ENCODE assay signal across 14 cellular contexts in genomic region chr20:33575302-33575701, GRCh38.
DNase-seq lines count a peak whose midpoint lies in the region; ATAC-seq and TF ChIP-seq lines count a peak whose summit lies in the region.
"Had no signal": no experiment of that assay in that cellular context is flagged by ENCODE, and none has a peak within 500 bp of the region (broad histone marks: within the 10 kb centered on the region; RNA-seq: fewer than 3 reads in every experiment).

No MANE protein-coding gene starts in this region.

- no peak for TF ChIP-seq CTCF in fibroblast of pulmonary artery (IDR thresholded peaks at IDR 0.05; ENCODE audit: low read length, missing control alignments)
- TF ChIP-seq CTCF in omental fat pad (IDR thresholded peaks at IDR 0.05) = no peak

- no peak overlapping the region for H3K9ac ChIP-seq in SK-N-MC (ENCODE audit: insufficient read length)

- no peaks in the 10 kb centered on the region for H3K4me1 ChIP-seq in right cardiac atrium (ENCODE audit: control insufficient read depth, insufficient read depth, low read length)
- H3K4me1 ChIP-seq: HAP-1 had no signal

- WGBS in right cardiac atrium = 45% methylated on average over 3 of the region's 3 CpGs

- ATAC-seq in right cardiac atrium (peak in 1 of 2 donors; percentile 18), Right ventricle myocardium inferior (no peak), omental fat pad (ENCODE audit: low FRiP score) (peak; percentile 45), GM18873 (IDR thresholded peaks at IDR 0.05; ENCODE audit: low FRiP score, unreplicated experiment) (no peak)
- ATAC-seq: HepG2 had no signal

- no peak overlapping the region for H3K4me3 ChIP-seq in right cardiac atrium (ENCODE audit: low read length)
- H3K4me3 ChIP-seq in SK-N-MC = no peak overlapping the region
- H3K4me3 ChIP-seq in fibroblast of pulmonary artery (replicated peaks; ENCODE audit: low read depth, low read length) = no peak overlapping the region
- H3K4me3 ChIP-seq: HAP-1 had no signal

- DNase-seq in right cardiac atrium = peak in 2 of 3 donors; percentile 34 to 62
- DNase-seq in Right ventricle myocardium inferior (ENCODE audit: missing footprints) = no peak
- DNase-seq in SK-N-MC (ENCODE audit: low read depth, low spot score) = no peak
- DNase-seq in fibroblast of pulmonary artery (ENCODE audit: low read depth) = peak; percentile 42
- no peak for DNase-seq in omental fat pad (ENCODE audit: low spot score)
- DNase-seq in cardiac septum (ENCODE audit: low spot score) = no peak
- no peak for DNase-seq in ureter (ENCODE audit: low spot score)
- DNase-seq: CD4-positive, alpha-beta memory T cell; DND-41; GDM1 had no signal

- intact Hi-C loops in right cardiac atrium (cut with DNase I) = no loop called here
- intact Hi-C loops in Right ventricle myocardium inferior (cut with DNase I) = no loop called here
- intact Hi-C loops in cardiac septum (cut with DNase I) = no loop called here

- no peaks in the 10 kb centered on the region for H3K27me3 ChIP-seq in right cardiac atrium (ENCODE audit: control insufficient read depth, insufficient read depth)

- no peaks in the 10 kb centered on the region for H3K36me3 ChIP-seq in SK-N-MC (ENCODE audit: insufficient read depth, low read length)
- H3K36me3 ChIP-seq: HAP-1 had no signal

- no peaks in the 10 kb centered on the region for H3K9me3 ChIP-seq in right cardiac atrium (ENCODE audit: control insufficient read depth, low read length)
- no peaks in the 10 kb centered on the region for H3K9me3 ChIP-seq in SK-N-MC (ENCODE audit: low read depth, low read length)
- H3K9me3 ChIP-seq: HAP-1 had no signal

- no peak overlapping the region for H3K27ac ChIP-seq in right cardiac atrium (ENCODE audit: low read length)
- H3K27ac ChIP-seq in SK-N-MC = peak overlapping the region; percentile 66
- H3K27ac ChIP-seq: C4-2B had no signal

Comparison
In these comparisons a context has a peak if more than half of its experiments do, and no peak if none do; other contexts are left out.
1. DNase-seq: peak in right cardiac atrium (2 of 3) and fibroblast of pulmonary artery (single experiment); none in Right ventricle myocardium inferior (single experiment), SK-N-MC (single experiment), omental fat pad (single experiment), cardiac septum (single experiment) and ureter (single experiment).